In the genomic region with DNA sequence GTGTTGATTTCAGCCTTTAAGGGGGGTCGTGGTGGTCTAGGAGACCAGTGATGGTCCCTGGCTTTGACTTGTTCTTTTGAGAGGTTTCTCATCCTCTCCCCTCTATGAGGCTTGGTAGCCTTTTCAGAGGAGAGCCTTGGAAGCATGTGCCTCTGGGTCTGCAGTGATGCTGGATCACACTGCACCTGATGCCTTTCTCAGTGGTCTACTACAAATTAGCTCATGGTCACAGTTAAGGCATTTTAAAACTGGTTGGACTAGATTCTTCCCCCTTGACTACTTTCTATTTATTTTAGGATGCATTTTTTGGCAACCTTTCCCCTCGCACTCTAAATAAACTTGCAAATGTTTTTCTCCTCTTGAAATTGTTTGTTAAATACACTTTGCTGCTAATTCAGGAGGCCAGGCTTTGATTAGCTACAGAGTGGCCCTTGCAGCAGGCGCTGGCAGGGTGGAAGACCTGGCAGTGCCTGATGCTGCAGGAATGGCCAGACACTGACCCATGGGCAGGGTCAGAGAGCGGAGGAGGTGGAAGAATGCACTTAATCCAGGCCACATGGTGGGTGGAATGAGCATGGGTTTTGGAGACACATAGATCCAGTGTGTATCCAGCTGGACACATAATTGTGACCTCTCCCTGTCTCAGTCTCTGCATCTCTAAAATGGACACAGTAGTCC, we compare ENCODE assay signal across 10 cellular contexts.
"Had no signal": no experiment of that assay in that cellular context is flagged by ENCODE, and none has a peak within 500 bp of the region (broad histone marks: within the 10 kb centered on the region; RNA-seq: fewer than 3 reads in every experiment).

No MANE protein-coding gene starts in this region.

- H3K9me3 ChIP-seq: suprapubic skin, upper lobe of left lung had no signal

- H3K4me3 ChIP-seq: smooth muscle cell, suprapubic skin, upper lobe of left lung had no signal

- H3K27me3 ChIP-seq: suprapubic skin, upper lobe of left lung had no signal

- H3K36me3 ChIP-seq: suprapubic skin, upper lobe of left lung had no signal

- DNase-seq: activated naive CD8-positive, alpha-beta T cell treated with anti-CD3 and anti-CD28 coated beads for 36 hours; effector CD8-positive, alpha-beta T cell; left colon; natural killer cell; retina; SW 1271; upper lobe of left lung had no signal

- ATAC-seq: activated CD4-positive, CD25-positive, alpha-beta regulatory T cell treated with anti-CD3 and anti-CD28 coated beads, Interleukin-2, amount 50 U/mL, for 24 hours; left colon; natural killer cell had no signal

- H3K4me2 ChIP-seq: smooth muscle cell had no signal

- H3K27ac ChIP-seq: suprapubic skin, upper lobe of left lung had no signal
